Comparison of ENCODE assay signal across 18 cellular contexts in genomic region chr6:3669916-3670315, GRCh38.
DNase-seq lines count a peak whose midpoint lies in the region; ATAC-seq and TF ChIP-seq lines count a peak whose summit lies in the region.
"Had no signal": no experiment of that assay in that cellular context is flagged by ENCODE, and none has a peak within 500 bp of the region (broad histone marks: within the 10 kb centered on the region; RNA-seq: fewer than 3 reads in every experiment).

No MANE protein-coding gene starts in this region.

- TF ChIP-seq CTCF in GM23338 (conservative IDR thresholded peaks at IDR 0.05; ENCODE audit: low read depth in 2 of 2) (no peak), esophagus muscularis mucosa (IDR thresholded peaks at IDR 0.05) (no peak), suprapubic skin (IDR thresholded peaks at IDR 0.05) (no peak), upper lobe of left lung (IDR thresholded peaks at IDR 0.05) (no peak)

- no peaks in the 10 kb centered on the region for H3K79me2 ChIP-seq in GM23338 (replicated peaks; ENCODE audit: insufficient read depth)

- peaks cover 7% of the 10 kb centered on the region; the same call in 1 of the 2 replicates for H3K9me2 ChIP-seq in GM23338 (ENCODE audit: insufficient read depth)

- peaks cover 4% of the 10 kb centered on the region for H3K27me3 Mint-ChIP-seq in GM23338 (ENCODE audit: insufficient read depth, low read depth, poor library complexity)

- TF ChIP-seq EP300 in esophagus muscularis mucosa (IDR thresholded peaks at IDR 0.05): no peak
- TF ChIP-seq EP300 in suprapubic skin (IDR thresholded peaks at IDR 0.05): no peak
- TF ChIP-seq EP300 in upper lobe of left lung (IDR thresholded peaks at IDR 0.05): no peak

- peak overlapping the region; percentile 87; the same call in 1 of the 2 replicates for H3K27ac Mint-ChIP-seq in GM23338
- H3K27ac Mint-ChIP-seq: CD4-positive, alpha-beta memory T cell had no signal

- 63% methylated on average over 5 of the region's 5 CpGs for WGBS in esophagus muscularis mucosa
- WGBS in suprapubic skin: 83% methylated on average over 5 of the region's 5 CpGs
- 69 to 70% methylated on average over 4 to 5 of the region's 5 CpGs for WGBS in upper lobe of left lung, 2 donors

- TF ChIP-seq POLR2A in esophagus muscularis mucosa (IDR thresholded peaks at IDR 0.05; ENCODE audit: low read depth): no peak
- TF ChIP-seq POLR2A in suprapubic skin (IDR thresholded peaks at IDR 0.05): no peak
- no peak for TF ChIP-seq POLR2A in upper lobe of left lung (IDR thresholded peaks at IDR 0.05)

- peak; percentile 31 for DNase-seq in DMS53 (lab: John Stamatoyannopoulos, UW)
- no peak for DNase-seq in DMS53 treated with DMSO at 0.1 percent for 48 hours (lab: John Stamatoyannopoulos, UW; ENCODE audit: unreplicated experiment)
- DNase-seq in GM23338 (ENCODE audit: low spot score): peak; percentile 28
- DNase-seq in NCI-H69 (lab: John Stamatoyannopoulos, UW): peak; percentile 39
- DNase-seq in esophagus muscularis mucosa (ENCODE audit: extremely low spot score): peak; percentile 57
- no peak for DNase-seq in suprapubic skin (ENCODE audit: low spot score in 2 of 2)
- no peak for DNase-seq in upper lobe of left lung
- no peak for DNase-seq in superior temporal gyrus (ENCODE audit: extremely low spot score)
- DNase-seq: 8988T; BE2C; CD4-positive, alpha-beta memory T cell; GF-D8; GM23248; NCI-H1105; NCI-H1930; NCI-H510A treated with DMSO at 0.1 percent for 48 hours had no signal

- ATAC-seq in GM23338 (peak; percentile 43; the same call in 1 of the 3 replicates), upper lobe of left lung (ENCODE audit: low FRiP score in 2 of 2) (no peak)
- ATAC-seq: Panc1, Right ventricle myocardium inferior had no signal

- H3K4me2 ChIP-seq in GM23338: no peak overlapping the region

- H4K20me1 ChIP-seq in GM23338 (replicated peaks; ENCODE audit: insufficient read depth): no peaks in the 10 kb centered on the region

- H3K36me3 ChIP-seq in GM23338 (ENCODE audit: insufficient read depth) (no peaks in the 10 kb centered on the region), esophagus muscularis mucosa (no peaks in the 10 kb centered on the region), suprapubic skin (no peaks in the 10 kb centered on the region), upper lobe of left lung (no peaks in the 10 kb centered on the region)
- H3K36me3 ChIP-seq: BE2C had no signal

- H3K4me3 ChIP-seq in GM23338: no peak overlapping the region
- H3K4me3 ChIP-seq in esophagus muscularis mucosa: no peak overlapping the region
- no peak overlapping the region for H3K4me3 ChIP-seq in suprapubic skin
- H3K4me3 ChIP-seq in upper lobe of left lung: no peak overlapping the region
- H3K4me3 ChIP-seq: GM23248 had no signal

- H3K27me3 ChIP-seq in GM23338 (ENCODE audit: insufficient read depth) (no peaks in the 10 kb centered on the region), esophagus muscularis mucosa (no peaks in the 10 kb centered on the region), suprapubic skin (no peaks in the 10 kb centered on the region), upper lobe of left lung (no peaks in the 10 kb centered on the region)
- H3K27me3 ChIP-seq: BE2C had no signal

- no peak overlapping the region for H3K27ac ChIP-seq in GM23338 (ENCODE audit: low read depth)
- no peak overlapping the region for H3K27ac ChIP-seq in esophagus muscularis mucosa (replicated peaks in 1 of 4)
- no peak overlapping the region for H3K27ac ChIP-seq in suprapubic skin
- no peak overlapping the region for H3K27ac ChIP-seq in upper lobe of left lung
- H3K27ac ChIP-seq: GM23248 had no signal

- peaks cover 0 to 8% (median 0%) of the 10 kb centered on the region in 4 donors for H3K9me3 ChIP-seq in esophagus muscularis mucosa
- no peaks in the 10 kb centered on the region for H3K9me3 ChIP-seq in suprapubic skin
- peaks cover 0 to 5% (median 1%) of the 10 kb centered on the region in 4 donors for H3K9me3 ChIP-seq in upper lobe of left lung
- H3K9me3 ChIP-seq: BE2C had no signal

- peaks cover 38% of the 10 kb centered on the region for H3K9me3 Mint-ChIP-seq in GM23338

- intact Hi-C loops in esophagus muscularis mucosa (cut with DNase I): no loop called here

- H2AFZ ChIP-seq in GM23338: no peak overlapping the region
- H2AFZ ChIP-seq: GM23248 had no signal

- H3K4me1 Mint-ChIP-seq in GM23338: peaks cover 19% of the 10 kb centered on the region
- H3K4me1 Mint-ChIP-seq: CD4-positive, alpha-beta memory T cell had no signal

- no peak overlapping the region for H3K4me3 Mint-ChIP-seq in GM23338
- H3K4me3 Mint-ChIP-seq: CD4-positive, alpha-beta memory T cell had no signal

- H3K4me1 ChIP-seq in GM23338 (ENCODE audit: insufficient read depth) (peaks cover 8% of the 10 kb centered on the region), esophagus muscularis mucosa (peaks cover 4 to 16% (median 11%) of the 10 kb centered on the region in 4 donors), suprapubic skin (no peaks in the 10 kb centered on the region), upper lobe of left lung (peaks cover 0 to 8% (median 4%) of the 10 kb centered on the region in 4 donors)
- H3K4me1 ChIP-seq: BE2C had no signal

- H3K36me3 Mint-ChIP-seq in GM23338 (ENCODE audit: low read depth): peaks cover 14% of the 10 kb centered on the region
- H3K36me3 Mint-ChIP-seq: CD4-positive, alpha-beta memory T cell had no signal

- no peaks in the 10 kb centered on the region for H3F3A ChIP-seq in GM23338 (replicated peaks; ENCODE audit: low read depth)

TF ChIP-seq in GM23338, 12 proteins besides CTCF, POLR2A, EP300 and RAD21 (continues in another document):
- TF ChIP-seq EZH2 (IDR thresholded peaks at IDR 0.05; ENCODE audit: low read depth, unreplicated experiment): no peak
- TF ChIP-seq REST (IDR thresholded peaks at IDR 0.05; ENCODE audit: unreplicated experiment): no peak
- no peak for TF ChIP-seq NANOG (IDR thresholded peaks at IDR 0.05; ENCODE audit: borderline replicate concordance)
- no peak for TF ChIP-seq ZNF114 (CRISPR knock-in tag; IDR thresholded peaks at IDR 0.05)
- TF ChIP-seq EZH2phosphoT487 (IDR thresholded peaks at IDR 0.05; ENCODE audit: unreplicated experiment): no peak
- no peak for TF ChIP-seq JUNB (IDR thresholded peaks at IDR 0.05; ENCODE audit: unreplicated experiment)
- TF ChIP-seq, protein P1, sequence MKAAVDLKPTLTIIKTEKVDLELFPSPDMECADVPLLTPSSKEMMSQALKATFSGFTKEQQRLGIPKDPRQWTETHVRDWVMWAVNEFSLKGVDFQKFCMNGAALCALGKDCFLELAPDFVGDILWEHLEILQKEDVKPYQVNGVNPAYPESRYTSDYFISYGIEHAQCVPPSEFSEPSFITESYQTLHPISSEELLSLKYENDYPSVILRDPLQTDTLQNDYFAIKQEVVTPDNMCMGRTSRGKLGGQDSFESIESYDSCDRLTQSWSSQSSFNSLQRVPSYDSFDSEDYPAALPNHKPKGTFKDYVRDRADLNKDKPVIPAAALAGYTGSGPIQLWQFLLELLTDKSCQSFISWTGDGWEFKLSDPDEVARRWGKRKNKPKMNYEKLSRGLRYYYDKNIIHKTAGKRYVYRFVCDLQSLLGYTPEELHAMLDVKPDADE (IDR thresholded peaks at IDR 0.05): no peak
- no peak for TF ChIP-seq STAT1 (IDR thresholded peaks at IDR 0.05; ENCODE audit: unreplicated experiment)
- TF ChIP-seq POLR2AphosphoS5 (IDR thresholded peaks at IDR 0.05; ENCODE audit: low read depth): no peak
- no peak for TF ChIP-seq ZNF331 (CRISPR knock-in tag; IDR thresholded peaks at IDR 0.05; ENCODE audit: low read depth)
- no peak for TF ChIP-seq CREB1 (CRISPR knock-in tag; IDR thresholded peaks at IDR 0.05; ENCODE audit: low read depth)

Comparison
In these comparisons a context has a peak if more than half of its experiments do, and no peak if none do; other contexts are left out.
1. DNase-seq: peak in DMS53 (single experiment), GM23338 (single experiment), NCI-H69 (single experiment) and esophagus muscularis mucosa (single experiment); none in DMS53 treated with DMSO at 0.1 percent for 48 hours (single experiment), suprapubic skin (0 of 2), upper lobe of left lung (0 of 2) and superior temporal gyrus (single experiment).